Comparison of ENCODE assay signal across 1 cellular context in the genomic region with DNA sequence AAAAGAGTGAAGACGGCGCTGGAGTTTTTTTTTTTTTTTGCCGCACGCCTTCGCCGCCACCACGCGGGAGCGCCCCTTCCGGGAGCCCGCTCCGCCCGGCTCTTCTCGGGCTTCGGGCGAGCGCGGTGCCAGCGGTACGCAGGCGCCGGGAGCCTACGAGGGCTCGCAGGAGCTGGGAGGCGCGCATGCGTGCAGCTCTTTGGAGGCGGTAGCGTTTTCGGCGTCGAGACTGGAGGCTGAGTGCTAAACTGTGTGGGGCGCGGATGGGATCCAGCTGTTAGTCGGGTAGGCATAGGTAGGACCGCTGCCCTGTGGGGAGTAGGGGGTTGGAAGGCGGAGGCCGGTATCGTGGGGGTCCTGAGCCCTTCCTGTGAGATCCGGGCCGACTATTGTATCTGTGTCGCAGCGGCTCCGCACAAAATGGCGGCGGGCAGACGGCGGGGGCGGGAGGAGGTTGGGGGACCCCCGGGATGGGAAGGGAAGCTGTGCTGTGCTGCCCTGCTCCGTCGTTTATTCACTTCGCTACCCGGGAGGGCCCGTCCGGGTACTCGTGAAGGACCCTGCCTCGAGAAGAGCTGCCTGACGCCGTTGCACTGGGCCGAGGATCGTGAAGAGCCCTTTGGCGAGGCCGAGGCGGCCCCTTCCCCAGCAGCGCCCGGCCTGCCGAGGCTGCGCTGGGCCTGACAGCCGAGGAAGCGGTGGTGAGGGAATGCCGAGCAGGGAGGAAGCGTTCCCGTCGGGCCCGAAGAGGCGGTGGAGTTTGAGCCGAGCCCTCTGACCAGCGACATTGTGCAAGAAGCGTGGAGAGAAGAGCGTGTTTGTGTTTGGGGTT.
A peak's percentile ranks its signal among the peaks of the same experiment; 100 is the strongest.
TF ChIP-seq lines count a peak whose summit lies in the region.

A gene with protein sequence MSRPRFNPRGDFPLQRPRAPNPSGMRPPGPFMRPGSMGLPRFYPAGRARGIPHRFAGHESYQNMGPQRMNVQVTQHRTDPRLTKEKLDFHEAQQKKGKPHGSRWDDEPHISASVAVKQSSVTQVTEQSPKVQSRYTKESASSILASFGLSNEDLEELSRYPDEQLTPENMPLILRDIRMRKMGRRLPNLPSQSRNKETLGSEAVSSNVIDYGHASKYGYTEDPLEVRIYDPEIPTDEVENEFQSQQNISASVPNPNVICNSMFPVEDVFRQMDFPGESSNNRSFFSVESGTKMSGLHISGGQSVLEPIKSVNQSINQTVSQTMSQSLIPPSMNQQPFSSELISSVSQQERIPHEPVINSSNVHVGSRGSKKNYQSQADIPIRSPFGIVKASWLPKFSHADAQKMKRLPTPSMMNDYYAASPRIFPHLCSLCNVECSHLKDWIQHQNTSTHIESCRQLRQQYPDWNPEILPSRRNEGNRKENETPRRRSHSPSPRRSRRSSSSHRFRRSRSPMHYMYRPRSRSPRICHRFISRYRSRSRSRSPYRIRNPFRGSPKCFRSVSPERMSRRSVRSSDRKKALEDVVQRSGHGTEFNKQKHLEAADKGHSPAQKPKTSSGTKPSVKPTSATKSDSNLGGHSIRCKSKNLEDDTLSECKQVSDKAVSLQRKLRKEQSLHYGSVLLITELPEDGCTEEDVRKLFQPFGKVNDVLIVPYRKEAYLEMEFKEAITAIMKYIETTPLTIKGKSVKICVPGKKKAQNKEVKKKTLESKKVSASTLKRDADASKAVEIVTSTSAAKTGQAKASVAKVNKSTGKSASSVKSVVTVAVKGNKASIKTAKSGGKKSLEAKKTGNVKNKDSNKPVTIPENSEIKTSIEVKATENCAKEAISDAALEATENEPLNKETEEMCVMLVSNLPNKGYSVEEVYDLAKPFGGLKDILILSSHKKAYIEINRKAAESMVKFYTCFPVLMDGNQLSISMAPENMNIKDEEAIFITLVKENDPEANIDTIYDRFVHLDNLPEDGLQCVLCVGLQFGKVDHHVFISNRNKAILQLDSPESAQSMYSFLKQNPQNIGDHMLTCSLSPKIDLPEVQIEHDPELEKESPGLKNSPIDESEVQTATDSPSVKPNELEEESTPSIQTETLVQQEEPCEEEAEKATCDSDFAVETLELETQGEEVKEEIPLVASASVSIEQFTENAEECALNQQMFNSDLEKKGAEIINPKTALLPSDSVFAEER (N-terminal part only) (plus strand): TSS at position 202 of the 832 bp plus-strand sequence. CDS start 17,173 bp downstream, outside the sequence.

TF ChIP-seq in HepG2, 621 proteins besides CTCF, POLR2A, EP300 and RAD21 (continued from another document and continues in another):
- TF ChIP-seq, protein P1, sequence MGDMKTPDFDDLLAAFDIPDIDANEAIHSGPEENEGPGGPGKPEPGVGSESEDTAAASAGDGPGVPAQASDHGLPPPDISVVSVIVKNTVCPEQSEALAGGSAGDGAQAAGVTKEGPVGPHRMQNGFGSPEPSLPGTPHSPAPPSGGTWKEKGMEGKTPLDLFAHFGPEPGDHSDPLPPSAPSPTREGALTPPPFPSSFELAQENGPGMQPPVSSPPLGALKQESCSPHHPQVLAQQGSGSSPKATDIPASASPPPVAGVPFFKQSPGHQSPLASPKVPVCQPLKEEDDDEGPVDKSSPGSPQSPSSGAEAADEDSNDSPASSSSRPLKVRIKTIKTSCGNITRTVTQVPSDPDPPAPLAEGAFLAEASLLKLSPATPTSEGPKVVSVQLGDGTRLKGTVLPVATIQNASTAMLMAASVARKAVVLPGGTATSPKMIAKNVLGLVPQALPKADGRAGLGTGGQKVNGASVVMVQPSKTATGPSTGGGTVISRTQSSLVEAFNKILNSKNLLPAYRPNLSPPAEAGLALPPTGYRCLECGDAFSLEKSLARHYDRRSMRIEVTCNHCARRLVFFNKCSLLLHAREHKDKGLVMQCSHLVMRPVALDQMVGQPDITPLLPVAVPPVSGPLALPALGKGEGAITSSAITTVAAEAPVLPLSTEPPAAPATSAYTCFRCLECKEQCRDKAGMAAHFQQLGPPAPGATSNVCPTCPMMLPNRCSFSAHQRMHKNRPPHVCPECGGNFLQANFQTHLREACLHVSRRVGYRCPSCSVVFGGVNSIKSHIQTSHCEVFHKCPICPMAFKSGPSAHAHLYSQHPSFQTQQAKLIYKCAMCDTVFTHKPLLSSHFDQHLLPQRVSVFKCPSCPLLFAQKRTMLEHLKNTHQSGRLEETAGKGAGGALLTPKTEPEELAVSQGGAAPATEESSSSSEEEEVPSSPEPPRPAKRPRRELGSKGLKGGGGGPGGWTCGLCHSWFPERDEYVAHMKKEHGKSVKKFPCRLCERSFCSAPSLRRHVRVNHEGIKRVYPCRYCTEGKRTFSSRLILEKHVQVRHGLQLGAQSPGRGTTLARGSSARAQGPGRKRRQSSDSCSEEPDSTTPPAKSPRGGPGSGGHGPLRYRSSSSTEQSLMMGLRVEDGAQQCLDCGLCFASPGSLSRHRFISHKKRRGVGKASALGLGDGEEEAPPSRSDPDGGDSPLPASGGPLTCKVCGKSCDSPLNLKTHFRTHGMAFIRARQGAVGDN (CRISPR knock-in tag; IDR thresholded peaks at IDR 0.05) = peak; percentile 92
- TF ChIP-seq RCOR2 (CRISPR knock-in tag; IDR thresholded peaks at IDR 0.05) (0 out of 2 replicates have a peak, but pooled peaks have one; percentile 36), PTBP1 (IDR thresholded peaks at IDR 0.05; ENCODE audit: low read depth, low read length, poor library complexity, severe bottlenecking) (no peak), DR1 (CRISPR knock-in tag; IDR thresholded peaks at IDR 0.05) (peak; percentile 30; the same call in 1 of the 2 replicates), CSRNP2 (CRISPR knock-in tag; conservative IDR thresholded peaks at IDR 0.05; ENCODE audit: low read depth) (peak; percentile 81; the same call in 1 of the 2 replicates), ZNF44 (CRISPR knock-in tag; IDR thresholded peaks at IDR 0.05) (no peak), FOXC1 (CRISPR knock-in tag; IDR thresholded peaks at IDR 0.05; ENCODE audit: borderline replicate concordance) (peak; percentile 91; the same call in 1 of the 2 replicates), ZC3H13 (CRISPR knock-in tag; IDR thresholded peaks at IDR 0.05) (peak; percentile 93), ZNF652 (CRISPR knock-in tag; IDR thresholded peaks at IDR 0.05; ENCODE audit: borderline replicate concordance, low read depth) (no peak), ZZZ3 (CRISPR knock-in tag; IDR thresholded peaks at IDR 0.05; ENCODE audit: borderline replicate concordance) (no peak), PHF20 (CRISPR knock-in tag; IDR thresholded peaks at IDR 0.05) (peak; percentile 34; the same call in 1 of the 2 replicates), JUND (CRISPR knock-in tag; IDR thresholded peaks at IDR 0.05) (no peak), ZNF781 (CRISPR knock-in tag; IDR thresholded peaks at IDR 0.05; ENCODE audit: borderline replicate concordance, not compliant biosample characterization) (peak; percentile 77), ZBTB3 (CRISPR knock-in tag; IDR thresholded peaks at IDR 0.05; ENCODE audit: borderline replicate concordance, low read depth) (no peak), ZSCAN5A (CRISPR knock-in tag; IDR thresholded peaks at IDR 0.05; ENCODE audit: borderline replicate concordance) (peak; percentile 78; the same call in 1 of the 2 replicates), CEBPZ (IDR thresholded peaks at IDR 0.05; ENCODE audit: low read length) (no peak), SAP130 (CRISPR knock-in tag; IDR thresholded peaks at IDR 0.05; ENCODE audit: low read depth) (peak; percentile 82), ATF4 (CRISPR knock-in tag; IDR thresholded peaks at IDR 0.05) (peak in 1 of 2 experiments; percentile 73; a peak in 1 of 4 replicates), STAG1 (CRISPR knock-in tag; IDR thresholded peaks at IDR 0.05) (0 out of 2 replicates have a peak, but pooled peaks have one; percentile 24), ZNF891 (CRISPR knock-in tag; IDR thresholded peaks at IDR 0.05) (peak; percentile 26; the same call in 1 of the 2 replicates), ZIK1 (CRISPR knock-in tag; IDR thresholded peaks at IDR 0.05; ENCODE audit: borderline replicate concordance, low read depth) (peak; percentile 83; the same call in 1 of the 2 replicates)
- TF ChIP-seq, protein P2, sequence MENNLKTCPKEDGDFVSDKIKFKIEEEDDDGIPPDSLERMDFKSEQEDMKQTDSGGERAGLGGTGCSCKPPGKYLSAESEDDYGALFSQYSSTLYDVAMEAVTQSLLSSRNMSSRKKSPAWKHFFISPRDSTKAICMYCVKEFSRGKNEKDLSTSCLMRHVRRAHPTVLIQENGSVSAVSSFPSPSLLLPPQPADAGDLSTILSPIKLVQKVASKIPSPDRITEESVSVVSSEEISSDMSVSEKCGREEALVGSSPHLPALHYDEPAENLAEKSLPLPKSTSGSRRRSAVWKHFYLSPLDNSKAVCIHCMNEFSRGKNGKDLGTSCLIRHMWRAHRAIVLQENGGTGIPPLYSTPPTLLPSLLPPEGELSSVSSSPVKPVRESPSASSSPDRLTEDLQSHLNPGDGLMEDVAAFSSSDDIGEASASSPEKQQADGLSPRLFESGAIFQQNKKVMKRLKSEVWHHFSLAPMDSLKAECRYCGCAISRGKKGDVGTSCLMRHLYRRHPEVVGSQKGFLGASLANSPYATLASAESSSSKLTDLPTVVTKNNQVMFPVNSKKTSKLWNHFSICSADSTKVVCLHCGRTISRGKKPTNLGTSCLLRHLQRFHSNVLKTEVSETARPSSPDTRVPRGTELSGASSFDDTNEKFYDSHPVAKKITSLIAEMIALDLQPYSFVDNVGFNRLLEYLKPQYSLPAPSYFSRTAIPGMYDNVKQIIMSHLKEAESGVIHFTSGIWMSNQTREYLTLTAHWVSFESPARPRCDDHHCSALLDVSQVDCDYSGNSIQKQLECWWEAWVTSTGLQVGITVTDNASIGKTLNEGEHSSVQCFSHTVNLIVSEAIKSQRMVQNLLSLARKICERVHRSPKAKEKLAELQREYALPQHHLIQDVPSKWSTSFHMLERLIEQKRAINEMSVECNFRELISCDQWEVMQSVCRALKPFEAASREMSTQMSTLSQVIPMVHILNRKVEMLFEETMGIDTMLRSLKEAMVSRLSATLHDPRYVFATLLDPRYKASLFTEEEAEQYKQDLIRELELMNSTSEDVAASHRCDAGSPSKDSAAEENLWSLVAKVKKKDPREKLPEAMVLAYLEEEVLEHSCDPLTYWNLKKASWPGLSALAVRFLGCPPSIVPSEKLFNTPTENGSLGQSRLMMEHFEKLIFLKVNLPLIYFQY (CRISPR knock-in tag; IDR thresholded peaks at IDR 0.05; ENCODE audit: borderline replicate concordance) = 0 out of 2 replicates have a peak, but pooled peaks have one; percentile 16
- TF ChIP-seq, protein P3, sequence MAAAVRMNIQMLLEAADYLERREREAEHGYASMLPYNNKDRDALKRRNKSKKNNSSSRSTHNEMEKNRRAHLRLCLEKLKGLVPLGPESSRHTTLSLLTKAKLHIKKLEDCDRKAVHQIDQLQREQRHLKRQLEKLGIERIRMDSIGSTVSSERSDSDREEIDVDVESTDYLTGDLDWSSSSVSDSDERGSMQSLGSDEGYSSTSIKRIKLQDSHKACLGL (CRISPR knock-in tag; IDR thresholded peaks at IDR 0.05) = peak; percentile 78
- TF ChIP-seq, protein P4, sequence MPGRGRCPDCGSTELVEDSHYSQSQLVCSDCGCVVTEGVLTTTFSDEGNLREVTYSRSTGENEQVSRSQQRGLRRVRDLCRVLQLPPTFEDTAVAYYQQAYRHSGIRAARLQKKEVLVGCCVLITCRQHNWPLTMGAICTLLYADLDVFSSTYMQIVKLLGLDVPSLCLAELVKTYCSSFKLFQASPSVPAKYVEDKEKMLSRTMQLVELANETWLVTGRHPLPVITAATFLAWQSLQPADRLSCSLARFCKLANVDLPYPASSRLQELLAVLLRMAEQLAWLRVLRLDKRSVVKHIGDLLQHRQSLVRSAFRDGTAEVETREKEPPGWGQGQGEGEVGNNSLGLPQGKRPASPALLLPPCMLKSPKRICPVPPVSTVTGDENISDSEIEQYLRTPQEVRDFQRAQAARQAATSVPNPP (CRISPR knock-in tag; IDR thresholded peaks at IDR 0.05) = no peak
